1 cellular context compared by ENCODE assay signal in the genomic region with DNA sequence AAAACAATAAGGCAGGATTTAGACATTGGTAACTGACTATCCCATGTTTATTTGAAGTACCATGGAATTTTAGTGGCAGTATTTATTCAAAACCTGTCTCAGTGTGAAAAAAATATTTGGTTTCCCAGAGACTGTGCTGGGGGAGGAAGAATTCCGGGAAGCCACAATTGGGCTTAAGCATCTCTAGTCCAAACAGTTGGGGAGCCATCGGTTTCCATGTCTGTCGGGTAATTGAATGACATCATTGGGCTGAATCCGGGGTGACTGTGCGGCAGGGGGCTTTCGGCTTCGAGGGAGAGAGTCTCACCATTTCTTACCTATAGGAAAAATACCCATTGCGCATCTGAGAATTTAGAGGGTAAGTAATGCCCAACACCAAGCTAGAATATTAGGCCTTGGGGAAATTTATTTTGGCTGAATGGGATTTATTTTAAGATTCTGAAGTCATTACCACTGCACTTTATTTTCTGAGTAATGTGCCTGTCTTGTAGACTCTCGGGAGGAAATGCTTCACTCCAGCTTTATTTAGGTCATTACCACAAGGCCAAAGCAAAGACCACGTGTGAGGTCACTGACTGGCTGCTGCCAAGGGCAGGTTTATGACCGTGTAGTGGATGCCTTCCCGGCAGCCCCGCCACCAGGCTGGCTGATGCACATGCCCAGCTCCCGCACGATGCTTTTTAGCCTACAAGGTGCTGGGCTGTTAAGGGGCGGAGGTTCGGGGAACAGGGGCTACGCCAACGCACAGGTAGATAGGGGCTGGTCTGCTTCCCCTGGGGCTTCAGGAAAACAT.
TF ChIP-seq lines count a peak whose summit lies in the region.

No MANE protein-coding gene starts in this region.

TF ChIP-seq in SK-N-SH, 30 proteins besides CTCF, POLR2A, EP300 and RAD21 (continued from another document):
- TF ChIP-seq SIN3A (IDR thresholded peaks at IDR 0.05; ENCODE audit: borderline replicate concordance, low read depth, low read length): no peak
- TF ChIP-seq, protein P1, sequence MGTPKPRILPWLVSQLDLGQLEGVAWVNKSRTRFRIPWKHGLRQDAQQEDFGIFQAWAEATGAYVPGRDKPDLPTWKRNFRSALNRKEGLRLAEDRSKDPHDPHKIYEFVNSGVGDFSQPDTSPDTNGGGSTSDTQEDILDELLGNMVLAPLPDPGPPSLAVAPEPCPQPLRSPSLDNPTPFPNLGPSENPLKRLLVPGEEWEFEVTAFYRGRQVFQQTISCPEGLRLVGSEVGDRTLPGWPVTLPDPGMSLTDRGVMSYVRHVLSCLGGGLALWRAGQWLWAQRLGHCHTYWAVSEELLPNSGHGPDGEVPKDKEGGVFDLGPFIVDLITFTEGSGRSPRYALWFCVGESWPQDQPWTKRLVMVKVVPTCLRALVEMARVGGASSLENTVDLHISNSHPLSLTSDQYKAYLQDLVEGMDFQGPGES (IDR thresholded peaks at IDR 0.05; ENCODE audit: low read depth, low read length): no peak
- TF ChIP-seq USF1 (IDR thresholded peaks at IDR 0.05; ENCODE audit: borderline replicate concordance, low read depth): no peak
- TF ChIP-seq TCF12 (IDR thresholded peaks at IDR 0.05): 0 out of 2 replicates have a peak, but pooled peaks have one; percentile 9
- TF ChIP-seq, protein P2, sequence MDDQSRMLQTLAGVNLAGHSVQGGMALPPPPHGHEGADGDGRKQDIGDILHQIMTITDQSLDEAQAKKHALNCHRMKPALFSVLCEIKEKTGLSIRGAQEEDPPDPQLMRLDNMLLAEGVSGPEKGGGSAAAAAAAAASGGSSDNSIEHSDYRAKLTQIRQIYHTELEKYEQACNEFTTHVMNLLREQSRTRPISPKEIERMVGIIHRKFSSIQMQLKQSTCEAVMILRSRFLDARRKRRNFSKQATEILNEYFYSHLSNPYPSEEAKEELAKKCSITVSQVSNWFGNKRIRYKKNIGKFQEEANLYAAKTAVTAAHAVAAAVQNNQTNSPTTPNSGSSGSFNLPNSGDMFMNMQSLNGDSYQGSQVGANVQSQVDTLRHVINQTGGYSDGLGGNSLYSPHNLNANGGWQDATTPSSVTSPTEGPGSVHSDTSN (IDR thresholded peaks at IDR 0.05): peak; percentile 28; the same call in 1 of the 2 replicates
- TF ChIP-seq RCOR1 (IDR thresholded peaks at IDR 0.05; ENCODE audit: low read length): no peak
- TF ChIP-seq FOXM1 (IDR thresholded peaks at IDR 0.05; ENCODE audit: low read depth): no peak
- TF ChIP-seq POLR2AphosphoS5 (IDR thresholded peaks at IDR 0.05; ENCODE audit: low read depth, low read length): no peak
- no peak for TF ChIP-seq CHD2 (IDR thresholded peaks at IDR 0.05; ENCODE audit: low read length, partially characterized antibody)
- no peak for TF ChIP-seq TEAD4 (IDR thresholded peaks at IDR 0.05; ENCODE audit: borderline replicate concordance, insufficient read depth)
- peak; percentile 50; the same call in 1 of the 2 replicates for TF ChIP-seq MEF2A (IDR thresholded peaks at IDR 0.05; ENCODE audit: borderline replicate concordance, low read depth)
- TF ChIP-seq GABPA (IDR thresholded peaks at IDR 0.05; ENCODE audit: low read depth): no peak
- TF ChIP-seq RFX5 (IDR thresholded peaks at IDR 0.05; ENCODE audit: low read length): no peak
